Comparison of ENCODE assay signal across 13 cellular contexts in genomic region chr1:4796161-4796998, GRCh38.
DNase-seq lines count a peak whose midpoint lies in the region; ATAC-seq, FAIRE-seq and TF ChIP-seq lines count a peak whose summit lies in the region.
"Had no signal": no experiment of that assay in that cellular context is flagged by ENCODE, and none has a peak within 500 bp of the region (broad histone marks: within the 10 kb centered on the region; RNA-seq: fewer than 3 reads in every experiment).

No MANE protein-coding gene starts in this region.

- H3K4me3 ChIP-seq in SU-DHL-6 (ENCODE audit: insufficient read depth, low read length, poor library complexity, severe bottlenecking) = no peak overlapping the region
- no peak overlapping the region for H3K4me3 ChIP-seq in ovary

- H2AFZ ChIP-seq in SU-DHL-6 (ENCODE audit: low read depth, low read length, severe bottlenecking) = no peak overlapping the region

- DNase-seq in GM12891 (ENCODE audit: insufficient read length, low spot score) (no peak), ovary (no peak), HFFc6 (no peak), type B pancreatic cell (ENCODE audit: extremely low spot score, unreplicated experiment) (no peak), NCI-H187 (lab: John Stamatoyannopoulos, UW) (no peak)
- DNase-seq: C1 segment of cervical spinal cord; NCI-H526; stimulated activated CD4-positive, alpha-beta T cell treated with anti-CD3 and anti-CD28 coated beads, Interleukin-2, amount 100 ng/mL, for 24 hours had no signal

- no peak for TF ChIP-seq CTCF in SU-DHL-6 (IDR thresholded peaks at IDR 0.05; ENCODE audit: insufficient read depth, low read length, poor library complexity, severe bottlenecking)
- TF ChIP-seq CTCF in ovary (IDR thresholded peaks at IDR 0.05) = no peak
- no peak for TF ChIP-seq CTCF in HFFc6 (IDR thresholded peaks at IDR 0.05)
- no peak for TF ChIP-seq CTCF in type B pancreatic cell (conservative IDR thresholded peaks at IDR 0.05)

- H3K27ac Mint-ChIP-seq in HFFc6 (no peak overlapping the region), type B pancreatic cell (no peak overlapping the region)
- H3K27ac Mint-ChIP-seq: T-helper 2 cell treated with Interferon-gamma antibody and Interleukin-4, amounts not matched to agents 5 μg/mL and 100 μg/mL, for 36 hours had no signal

- H3K27ac ChIP-seq in SU-DHL-6 (ENCODE audit: low read depth, low read length) (no peak overlapping the region), ovary (no peak overlapping the region)

- TF ChIP-seq EP300 in ovary (IDR thresholded peaks at IDR 0.05) = no peak

- peak; percentile 20 for FAIRE-seq in GM12891 (lab: Jason Lieb, UNC)
- FAIRE-seq: GM12892 had no signal

- WGBS in ovary, 3 donors = 45 to 72% (median 45%) methylated on average over 11 of the region's 11 CpGs

- H3K27me3 Mint-ChIP-seq in HFFc6 (ENCODE audit: insufficient read depth) = no peaks in the 10 kb centered on the region; the same call in 1 of the 2 replicates
- peaks cover 27% of the 10 kb centered on the region for H3K27me3 Mint-ChIP-seq in type B pancreatic cell

- TF ChIP-seq POLR2A in GM12891 (IDR thresholded peaks at IDR 0.05; ENCODE audit: low read depth, low read length) (no peak), ovary (IDR thresholded peaks at IDR 0.05) (no peak)

- intact Hi-C loops in ovary (cut with DNase I) = no loop called here

- no peaks in the 10 kb centered on the region for H4K20me1 ChIP-seq in SU-DHL-6 (ENCODE audit: low read depth, low read length)

- H3K27me3 ChIP-seq in SU-DHL-6 (ENCODE audit: low read length) (no peaks in the 10 kb centered on the region), ovary (no peaks in the 10 kb centered on the region)

- no peaks in the 10 kb centered on the region for H3K9me3 ChIP-seq in SU-DHL-6 (ENCODE audit: insufficient read depth, low read length)
- no peaks in the 10 kb centered on the region for H3K9me3 ChIP-seq in ovary

- ATAC-seq in GM19463 (IDR thresholded peaks at IDR 0.05; ENCODE audit: unreplicated experiment) (peak; percentile 78), HG03039 (IDR thresholded peaks at IDR 0.05; ENCODE audit: unreplicated experiment) (peak; percentile 69)

- H3K9me2 ChIP-seq in SU-DHL-6 (replicated peaks; ENCODE audit: insufficient read depth, low read length) = no peaks in the 10 kb centered on the region

- H3K9ac ChIP-seq in SU-DHL-6 (ENCODE audit: low read length) = no peak overlapping the region

- H3K4me1 Mint-ChIP-seq in HFFc6 (ENCODE audit: low read depth) (no peaks in the 10 kb centered on the region), type B pancreatic cell (ENCODE audit: unreplicated experiment) (no peaks in the 10 kb centered on the region)

- H3K9me3 Mint-ChIP-seq in HFFc6 (peaks cover 66% of the 10 kb centered on the region), type B pancreatic cell (no peaks in the 10 kb centered on the region)
- H3K9me3 Mint-ChIP-seq: T-helper 2 cell treated with Interferon-gamma antibody and Interleukin-4, amounts not matched to agents 5 μg/mL and 100 μg/mL, for 36 hours had no signal

- peak overlapping the region; percentile 20 for H3K4me2 ChIP-seq in SU-DHL-6 (ENCODE audit: low read depth, low read length, poor library complexity, severe bottlenecking)

- H3K36me3 ChIP-seq in SU-DHL-6 (ENCODE audit: low read length) = no peaks in the 10 kb centered on the region
- no peaks in the 10 kb centered on the region for H3K36me3 ChIP-seq in ovary

- H3F3A ChIP-seq in SU-DHL-6 (ENCODE audit: insufficient read depth) = no peaks in the 10 kb centered on the region

- H3K36me3 Mint-ChIP-seq in HFFc6 (ENCODE audit: low read depth) (no peaks in the 10 kb centered on the region), type B pancreatic cell (no peaks in the 10 kb centered on the region)

- peaks cover 24% of the 10 kb centered on the region for H3K4me1 ChIP-seq in ovary (ENCODE audit: insufficient read depth)

- H3K79me2 ChIP-seq in SU-DHL-6 (ENCODE audit: insufficient read depth, low read length) = no peaks in the 10 kb centered on the region

- H3K4me3 Mint-ChIP-seq in HFFc6 (no peak overlapping the region), type B pancreatic cell (no peak overlapping the region)
- H3K4me3 Mint-ChIP-seq: T-helper 2 cell treated with Interferon-gamma antibody and Interleukin-4, amounts not matched to agents 5 μg/mL and 100 μg/mL, for 36 hours had no signal

TF ChIP-seq in GM12891, 5 proteins besides CTCF, POLR2A, EP300 and RAD21:
- TF ChIP-seq POLR2AphosphoS5 (IDR thresholded peaks at IDR 0.05; ENCODE audit: low read depth, low read length) (no peak), POU2F2 (IDR thresholded peaks at IDR 0.05; ENCODE audit: low read depth, low read length) (no peak), SPI1 (IDR thresholded peaks at IDR 0.05; ENCODE audit: low read depth, low read length) (peak; percentile 71), PAX5 (IDR thresholded peaks at IDR 0.05; ENCODE audit: insufficient read depth, low read length, severe bottlenecking) (no peak), TAF1 (IDR thresholded peaks at IDR 0.05; ENCODE audit: low read depth, low read length) (no peak)
